7 cellular contexts compared by ENCODE assay signal in genomic region chr3:188634285-188634684, GRCh38.
"Had no signal": no experiment of that assay in that cellular context is flagged by ENCODE, and none has a peak within 500 bp of the region (broad histone marks: within the 10 kb centered on the region; RNA-seq: fewer than 3 reads in every experiment).

No MANE protein-coding gene starts in this region.

- H3K27ac Mint-ChIP-seq: H9 had no signal

- ATAC-seq: HepG2, K562 had no signal

- H3K4me3 ChIP-seq: GM23248, K562 had no signal

- H3K27ac ChIP-seq: GM23248, HL-60 had no signal

- DNase-seq: GM23248, GOT3, H9, HCEC 1CT had no signal

- H3K4me3 Mint-ChIP-seq: H9 had no signal
